1 cellular context compared by ENCODE assay signal in the genomic region with DNA sequence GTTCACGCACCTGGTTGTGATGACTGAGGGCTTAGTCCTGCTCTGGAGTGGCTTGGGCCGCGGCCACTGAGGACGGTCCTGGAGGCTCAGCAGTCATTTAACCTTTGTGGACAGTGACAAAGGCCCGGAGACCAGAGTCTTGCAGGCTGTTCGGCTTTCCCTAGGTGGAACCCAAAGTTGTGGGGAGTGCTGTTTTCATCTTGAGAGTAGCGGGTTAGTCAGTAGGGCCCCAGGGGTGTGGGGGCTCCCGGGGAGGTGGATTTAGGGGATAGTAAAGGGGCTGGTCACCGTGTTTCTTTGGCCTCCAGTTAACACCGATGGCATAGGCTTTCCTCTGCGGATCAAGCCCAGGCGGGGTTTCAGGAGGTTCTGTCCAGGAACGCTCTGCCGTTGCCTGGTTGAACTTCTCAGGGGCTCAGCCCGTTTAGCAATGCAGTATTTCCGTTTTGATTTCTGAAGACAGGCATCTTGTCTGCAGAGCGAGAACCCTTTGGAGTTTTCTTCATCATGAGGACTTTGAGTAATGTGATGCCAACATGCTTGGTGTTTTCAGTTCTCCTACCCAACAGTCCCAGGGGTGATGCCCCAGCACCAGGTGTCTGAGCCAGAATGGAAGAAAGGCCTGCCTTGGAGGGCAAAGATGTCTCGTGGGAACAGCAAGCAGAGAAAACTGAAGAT.
TF ChIP-seq lines count a peak whose summit lies in the region.

No MANE protein-coding gene starts in this region.

TF ChIP-seq in HepG2, 621 proteins besides CTCF, POLR2A, EP300 and RAD21 (continued from another document):
- TF ChIP-seq, protein P1, sequence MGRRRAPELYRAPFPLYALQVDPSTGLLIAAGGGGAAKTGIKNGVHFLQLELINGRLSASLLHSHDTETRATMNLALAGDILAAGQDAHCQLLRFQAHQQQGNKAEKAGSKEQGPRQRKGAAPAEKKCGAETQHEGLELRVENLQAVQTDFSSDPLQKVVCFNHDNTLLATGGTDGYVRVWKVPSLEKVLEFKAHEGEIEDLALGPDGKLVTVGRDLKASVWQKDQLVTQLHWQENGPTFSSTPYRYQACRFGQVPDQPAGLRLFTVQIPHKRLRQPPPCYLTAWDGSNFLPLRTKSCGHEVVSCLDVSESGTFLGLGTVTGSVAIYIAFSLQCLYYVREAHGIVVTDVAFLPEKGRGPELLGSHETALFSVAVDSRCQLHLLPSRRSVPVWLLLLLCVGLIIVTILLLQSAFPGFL (CRISPR knock-in tag; IDR thresholded peaks at IDR 0.05): no peak
- TF ChIP-seq ELF4 (CRISPR knock-in tag; IDR thresholded peaks at IDR 0.05; ENCODE audit: borderline replicate concordance) (no peak), HDAC1 (CRISPR knock-in tag; IDR thresholded peaks at IDR 0.05) (no peak), EZH2 (conservative IDR thresholded peaks at IDR 0.05; ENCODE audit: low read depth, low read length) (0 out of 2 replicates have a peak, but pooled peaks have one; percentile 26), ZNF367 (CRISPR knock-in tag; IDR thresholded peaks at IDR 0.05; ENCODE audit: borderline replicate concordance) (no peak)
- TF ChIP-seq, protein P2, sequence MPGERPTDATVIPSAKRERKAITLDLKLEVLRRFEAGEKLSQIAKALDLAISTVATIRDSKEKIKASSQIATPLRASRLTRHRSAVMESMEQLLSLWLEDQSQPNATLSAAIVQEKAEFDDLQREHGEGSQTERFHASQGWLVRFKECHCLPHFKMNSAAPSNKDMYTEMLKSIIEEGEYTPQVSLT (CRISPR knock-in tag; IDR thresholded peaks at IDR 0.05; ENCODE audit: borderline replicate concordance, low read depth): no peak
